12 cellular contexts compared by ENCODE assay signal in the genomic region with DNA sequence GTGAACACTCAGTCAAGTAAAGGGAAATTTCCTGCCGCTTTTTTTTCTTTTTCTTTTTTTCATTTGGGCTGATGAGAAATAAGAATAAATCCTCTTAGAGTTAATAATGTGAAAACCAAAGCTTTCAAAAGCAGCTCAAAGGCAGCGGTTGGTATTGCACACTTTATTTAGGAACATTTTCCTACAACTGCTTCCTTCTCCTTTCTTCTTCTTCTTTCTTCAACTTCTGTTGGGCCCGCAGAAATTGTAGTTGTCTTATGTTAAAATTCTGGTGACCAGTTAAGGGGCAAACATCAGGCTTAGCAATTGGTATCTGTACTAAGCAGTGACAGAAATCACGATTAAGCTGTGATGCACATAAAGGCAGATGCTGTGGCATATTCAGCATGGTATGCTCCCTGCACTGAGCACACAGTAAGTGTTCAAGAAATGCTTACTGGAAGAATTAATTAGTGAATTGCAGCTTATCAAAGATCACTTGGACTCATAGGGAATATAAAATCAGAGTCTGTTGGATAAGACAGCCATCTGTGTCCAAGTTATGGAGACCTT.
DNase-seq lines count a peak whose midpoint lies in the region; ATAC-seq and TF ChIP-seq lines count a peak whose summit lies in the region.
"Had no signal": no experiment of that assay in that cellular context is flagged by ENCODE, and none has a peak within 500 bp of the region (broad histone marks: within the 10 kb centered on the region; RNA-seq: fewer than 3 reads in every experiment).

No MANE protein-coding gene starts in this region.

- H3K27ac Mint-ChIP-seq in stimulated activated naive CD8-positive, alpha-beta T cell treated with anti-CD3 and anti-CD28 coated beads, Interleukin-15, amount 100 ng/mL, for 72 hours, result no peak overlapping the region
- no peak overlapping the region for H3K27ac Mint-ChIP-seq in progenitor cell of endocrine pancreas
- no peak overlapping the region for H3K27ac Mint-ChIP-seq in stimulated activated naive B cell treated with anti-CD40 and anti-IgM and Interleukin-4, amounts not matched to agents 10 μg/mL and 1 μg/mL and 100 μg/mL, for 72 hours
- H3K27ac Mint-ChIP-seq: natural killer cell treated with Interleukin-12 subunit alpha and Interleukin-12 subunit beta and Interleukin-15 and Interleukin-18, amount 100 ng/mL, for 72 hours had no signal

- H3K9me3 Mint-ChIP-seq in stimulated activated naive CD8-positive, alpha-beta T cell treated with anti-CD3 and anti-CD28 coated beads, Interleukin-15, amount 100 ng/mL, for 72 hours, result no peaks in the 10 kb centered on the region
- no peaks in the 10 kb centered on the region for H3K9me3 Mint-ChIP-seq in progenitor cell of endocrine pancreas (ENCODE audit: low read depth)
- H3K9me3 Mint-ChIP-seq in stimulated activated naive B cell treated with anti-CD40 and anti-IgM and Interleukin-4, amounts not matched to agents 10 μg/mL and 1 μg/mL and 100 μg/mL, for 72 hours, result no peaks in the 10 kb centered on the region
- H3K9me3 Mint-ChIP-seq: natural killer cell treated with Interleukin-12 subunit alpha and Interleukin-12 subunit beta and Interleukin-15 and Interleukin-18, amount 100 ng/mL, for 72 hours had no signal

- peak overlapping the region in 1 of 2 donors; percentile 50 for H3K4me3 Mint-ChIP-seq in stimulated activated naive CD8-positive, alpha-beta T cell treated with anti-CD3 and anti-CD28 coated beads, Interleukin-15, amount 100 ng/mL, for 72 hours
- no peak overlapping the region for H3K4me3 Mint-ChIP-seq in progenitor cell of endocrine pancreas (ENCODE audit: low read depth)
- no peak overlapping the region for H3K4me3 Mint-ChIP-seq in stimulated activated naive B cell treated with anti-CD40 and anti-IgM and Interleukin-4, amounts not matched to agents 10 μg/mL and 1 μg/mL and 100 μg/mL, for 72 hours
- H3K4me3 Mint-ChIP-seq: natural killer cell treated with Interleukin-12 subunit alpha and Interleukin-12 subunit beta and Interleukin-15 and Interleukin-18, amount 100 ng/mL, for 72 hours had no signal

- peaks cover 49% of the 10 kb centered on the region for H3K4me1 Mint-ChIP-seq in stimulated activated naive CD8-positive, alpha-beta T cell treated with anti-CD3 and anti-CD28 coated beads, Interleukin-15, amount 100 ng/mL, for 72 hours
- peaks cover 12% of the 10 kb centered on the region for H3K4me1 Mint-ChIP-seq in progenitor cell of endocrine pancreas (ENCODE audit: low read depth)
- H3K4me1 Mint-ChIP-seq in stimulated activated naive B cell treated with anti-CD40 and anti-IgM and Interleukin-4, amounts not matched to agents 10 μg/mL and 1 μg/mL and 100 μg/mL, for 72 hours, result peaks cover 19 to 38% of the 10 kb centered on the region in 2 donors

- ATAC-seq in stimulated activated naive CD8-positive, alpha-beta T cell treated with anti-CD3 and anti-CD28 coated beads, Interleukin-15, amount 100 ng/mL, for 72 hours, result peak; percentile 35
- ATAC-seq in stimulated activated naive CD8-positive, alpha-beta T cell treated with anti-CD3 and anti-CD28 coated beads, Interleukin-15, Interleukin-2, amounts not matched to agents 100 U/mL and 50 U/mL, for 24 hours, result no peak
- ATAC-seq in body of pancreas (no peak), GM21576 (IDR thresholded peaks at IDR 0.05; ENCODE audit: unreplicated experiment) (no peak), HG02885 (IDR thresholded peaks at IDR 0.05; ENCODE audit: poor library complexity, unreplicated experiment) (no peak)
- no peak for ATAC-seq in stimulated activated naive B cell treated with anti-CD40 and anti-IgM and Interleukin-4, amounts not matched to agents 10 μg/mL and 1 μg/mL and 100 μg/mL, for 72 hours (replicated peaks)

- peaks cover 36% of the 10 kb centered on the region for H3K4me1 ChIP-seq in body of pancreas
- H3K4me1 ChIP-seq: SJCRH30 had no signal

- 78 to 87% methylated on average over 4 of the region's 4 CpGs for WGBS in body of pancreas, 2 donors

- no peaks in the 10 kb centered on the region for H3K27me3 Mint-ChIP-seq in stimulated activated naive CD8-positive, alpha-beta T cell treated with anti-CD3 and anti-CD28 coated beads, Interleukin-15, amount 100 ng/mL, for 72 hours
- H3K27me3 Mint-ChIP-seq in progenitor cell of endocrine pancreas, result no peaks in the 10 kb centered on the region
- peaks cover 0 to 9% of the 10 kb centered on the region in 2 donors for H3K27me3 Mint-ChIP-seq in stimulated activated naive B cell treated with anti-CD40 and anti-IgM and Interleukin-4, amounts not matched to agents 10 μg/mL and 1 μg/mL and 100 μg/mL, for 72 hours

- TF ChIP-seq POLR2A in body of pancreas (IDR thresholded peaks at IDR 0.05), result no peak

- intact Hi-C loops in body of pancreas (cut with DNase I), result no loop called here

- H3K27ac ChIP-seq in body of pancreas, result peak overlapping the region; percentile 45 to 67 (median 56)
- H3K27ac ChIP-seq: SJCRH30 had no signal

- no peaks in the 10 kb centered on the region for H3K9me3 ChIP-seq in body of pancreas
- H3K9me3 ChIP-seq: SJCRH30 had no signal

- H3K36me3 ChIP-seq in body of pancreas (replicated peaks in 1 of 2; ENCODE audit: insufficient read depth in 1 of 2, low read depth in 2 of 2), result no peaks in the 10 kb centered on the region
- H3K36me3 ChIP-seq: SJCRH30 had no signal

- no peak for DNase-seq in stimulated activated naive CD8-positive, alpha-beta T cell treated with anti-CD3 and anti-CD28 coated beads, Interleukin-15, amount 100 ng/mL, for 72 hours
- no peak for DNase-seq in stimulated activated naive CD8-positive, alpha-beta T cell treated with anti-CD3 and anti-CD28 coated beads, Interleukin-15, Interleukin-2, amounts not matched to agents 100 U/mL and 50 U/mL, for 24 hours
- DNase-seq in NOMO-1 (lab: John Stamatoyannopoulos, UW; ENCODE audit: unreplicated experiment in 2 of 2) (peak; percentile 64 to 74), body of pancreas (no peak), progenitor cell of endocrine pancreas (ENCODE audit: low spot score, unreplicated experiment) (no peak)
- no peak for DNase-seq in stimulated activated naive B cell treated with anti-CD40 and anti-IgM and Interleukin-4, amounts not matched to agents 10 μg/mL and 1 μg/mL and 100 μg/mL, for 72 hours
- DNase-seq: head of caudate nucleus, NCI-H526 treated with DMSO at 0.1 percent for 48 hours, SJCRH30 had no signal

- no peak for TF ChIP-seq CTCF in body of pancreas (IDR thresholded peaks at IDR 0.05)
- no peak for TF ChIP-seq CTCF in progenitor cell of endocrine pancreas (IDR thresholded peaks at IDR 0.05; ENCODE audit: unreplicated experiment)

- H3K27me3 ChIP-seq in body of pancreas, result no peaks in the 10 kb centered on the region
- H3K27me3 ChIP-seq: SJCRH30 had no signal

- H3K4me3 ChIP-seq in body of pancreas, result no peak overlapping the region
- H3K4me3 ChIP-seq: SJCRH30 had no signal

- H3K36me3 Mint-ChIP-seq in progenitor cell of endocrine pancreas (ENCODE audit: insufficient read depth), result no peaks in the 10 kb centered on the region
- no peaks in the 10 kb centered on the region for H3K36me3 Mint-ChIP-seq in stimulated activated naive B cell treated with anti-CD40 and anti-IgM and Interleukin-4, amounts not matched to agents 10 μg/mL and 1 μg/mL and 100 μg/mL, for 72 hours
- H3K36me3 Mint-ChIP-seq: natural killer cell treated with Interleukin-12 subunit alpha and Interleukin-12 subunit beta and Interleukin-15 and Interleukin-18, amount 100 ng/mL, for 72 hours had no signal

Comparison
In these comparisons a context has a peak if more than half of its experiments do, and no peak if none do; other contexts are left out.
1. DNase-seq: peak in NOMO-1 (2 of 2); none in stimulated activated naive CD8-positive, alpha-beta T cell treated with anti-CD3 and anti-CD28 coated beads, Interleukin-15, amount 100 ng/mL, for 72 hours (0 of 2), stimulated activated naive CD8-positive, alpha-beta T cell treated with anti-CD3 and anti-CD28 coated beads, Interleukin-15, Interleukin-2, amounts not matched to agents 100 U/mL and 50 U/mL, for 24 hours (single experiment), body of pancreas (0 of 4), progenitor cell of endocrine pancreas (single experiment) and stimulated activated naive B cell treated with anti-CD40 and anti-IgM and Interleukin-4, amounts not matched to agents 10 μg/mL and 1 μg/mL and 100 μg/mL, for 72 hours (single experiment).